1 cellular context compared by ENCODE assay signal in genomic region chr2:213251618-213252017, GRCh38.
A peak's percentile ranks its signal among the peaks of the same experiment; 100 is the strongest.
TF ChIP-seq lines count a peak whose summit lies in the region.

No MANE protein-coding gene starts in this region.

TF ChIP-seq in HepG2, 621 proteins besides CTCF, POLR2A, EP300 and RAD21 (continued from another document):
- TF ChIP-seq ZBTB34 (CRISPR knock-in tag; IDR thresholded peaks at IDR 0.05) (no peak), IRF2 (CRISPR knock-in tag; IDR thresholded peaks at IDR 0.05) (no peak), MAFG (CRISPR knock-in tag; IDR thresholded peaks at IDR 0.05) (peak; percentile 96), MIXL1 (CRISPR knock-in tag; IDR thresholded peaks at IDR 0.05) (0 out of 2 replicates have a peak, but pooled peaks have one; percentile 22), RBM22 (optimal IDR thresholded peaks at IDR 0.05; ENCODE audit: low read length) (no peak), STAG1 (CRISPR knock-in tag; IDR thresholded peaks at IDR 0.05) (peak; percentile 86), NFE2L2 (IDR thresholded peaks at IDR 0.05; ENCODE audit: low read length) (peak; percentile 98), RFX3 (CRISPR knock-in tag; IDR thresholded peaks at IDR 0.05) (no peak), MAFK (conservative IDR thresholded peaks at IDR 0.05 in 1 of 2, IDR thresholded peaks at IDR 0.05 in 1 of 2; ENCODE audit: low read length in 2 of 2) (peak; percentile 98 to 99)
